12 cellular contexts compared by ENCODE assay signal in genomic region chr12:2804390-2805145, GRCh38. TPM values are rescaled to one million over a fixed set of nuclear protein-coding genes. Genes with fewer than 3 reads are reported as not detected.
DNase-seq lines count a peak whose midpoint lies in the region; ATAC-seq and TF ChIP-seq lines count a peak whose summit lies in the region.
"Had no signal": no experiment of that assay in that cellular context is flagged by ENCODE, and none has a peak within 500 bp of the region (broad histone marks: within the 10 kb centered on the region; RNA-seq: fewer than 3 reads in every experiment).

No MANE protein-coding gene starts in this region.

- H3K27ac Mint-ChIP-seq in dendritic cell treated with granulocyte-macrophage colony-stimulating factor and Interleukin-4, amounts not matched to agents 40 ng/mL and 50 ng/mL, for 4 days, result peak overlapping the region; percentile 20
- peak overlapping the region; percentile 71 for H3K27ac Mint-ChIP-seq in mesothelial cell of epicardium

- H3K4me3 Mint-ChIP-seq in dendritic cell treated with granulocyte-macrophage colony-stimulating factor and Interleukin-4, amounts not matched to agents 40 ng/mL and 50 ng/mL, for 4 days, result no peak overlapping the region
- H3K4me3 Mint-ChIP-seq in mesothelial cell of epicardium, result no peak overlapping the region

- ATAC-seq in HG02610 (IDR thresholded peaks at IDR 0.05; ENCODE audit: unreplicated experiment), result peak; percentile 44
- ATAC-seq in GM19397 (IDR thresholded peaks at IDR 0.05; ENCODE audit: unreplicated experiment), result no peak

- no peaks in the 10 kb centered on the region for H3K9me3 Mint-ChIP-seq in dendritic cell treated with granulocyte-macrophage colony-stimulating factor and Interleukin-4, amounts not matched to agents 40 ng/mL and 50 ng/mL, for 4 days
- no peaks in the 10 kb centered on the region for H3K9me3 Mint-ChIP-seq in mesothelial cell of epicardium

- in situ Hi-C loops in ACHN (cut with HindIII; ENCODE audit: low pct_ligation_motif_present, low pct_unique_long_range_greater_than_20kb, low sequenced_read_pairs), result no loop called here

- no peaks in the 10 kb centered on the region for H3K27me3 Mint-ChIP-seq in dendritic cell treated with granulocyte-macrophage colony-stimulating factor and Interleukin-4, amounts not matched to agents 40 ng/mL and 50 ng/mL, for 4 days
- H3K27me3 Mint-ChIP-seq in mesothelial cell of epicardium (ENCODE audit: low read depth), result no peaks in the 10 kb centered on the region

- peaks cover 79% of the 10 kb centered on the region for H3K36me3 Mint-ChIP-seq in dendritic cell treated with granulocyte-macrophage colony-stimulating factor and Interleukin-4, amounts not matched to agents 40 ng/mL and 50 ng/mL, for 4 days (ENCODE audit: low read depth)
- H3K36me3 Mint-ChIP-seq in mesothelial cell of epicardium, result peaks cover 32% of the 10 kb centered on the region

- DNase-seq in ACHN, result peak; percentile 80
- DNase-seq in mesothelial cell of epicardium (ENCODE audit: low spot score in 2 of 2, unreplicated experiment in 2 of 2), result no peak
- no peak for DNase-seq in HT-29 (ENCODE audit: low spot score)
- DNase-seq in H4 (ENCODE audit: low spot score), result no peak
- no peak for DNase-seq in activated gamma-delta T cell (lab: John Stamatoyannopoulos, UW)
- DNase-seq: activated CD4-positive, alpha-beta T cell treated with anti-CD3 and anti-CD28 coated beads, Interleukin-2, amount 50 U/mL, for 1 hour; GF-D8; HCEC 1CT; NCI-H1105 treated with DMSO at 0.1 percent for 48 hours had no signal

- intact Hi-C loops in dendritic cell treated with granulocyte-macrophage colony-stimulating factor and Interleukin-4, amounts not matched to agents 40 ng/mL and 50 ng/mL, for 4 days (cut with micrococcal nuclease), result no loop called here

- peaks cover 5% of the 10 kb centered on the region for H3K4me1 Mint-ChIP-seq in dendritic cell treated with granulocyte-macrophage colony-stimulating factor and Interleukin-4, amounts not matched to agents 40 ng/mL and 50 ng/mL, for 4 days (ENCODE audit: low read depth)
- H3K4me1 Mint-ChIP-seq in mesothelial cell of epicardium, result peaks cover 11% of the 10 kb centered on the region

- no peak for TF ChIP-seq CTCF in mesothelial cell of epicardium (IDR thresholded peaks at IDR 0.05; ENCODE audit: unreplicated experiment)

RNA-seq across cellular contexts. Expression of gene ITFG2, which starts 7.9 kb away (rescaled TPM):
- total RNA-seq in mesothelial cell of epicardium, result 57.4 to 60.0 TPM (median 59.3 TPM) in 3 replicates
- 32.0 and 39.8 TPM in 2 replicates for total RNA-seq in HT-29 (2014; rRNA removed; shearing (Covaris generic))
- total RNA-seq in H4 (2014; rRNA removed; shearing (Covaris generic)), result 6.8 and 9.5 TPM in 2 replicates

RNA-seq across cellular contexts. Expression of gene FKBP4, which starts 9.8 kb away (rescaled TPM):
- total RNA-seq in mesothelial cell of epicardium, result 84.7 to 98.4 TPM (median 93.3 TPM) in 3 replicates
- total RNA-seq in HT-29 (2014; rRNA removed; shearing (Covaris generic)), result 106 and 115 TPM in 2 replicates
- total RNA-seq in H4 (2014; rRNA removed; shearing (Covaris generic)), result 96.4 and 97.5 TPM in 2 replicates

RNA-seq across cellular contexts. Expression of gene NRIP2, which starts 30.3 kb away (rescaled TPM):
- total RNA-seq in mesothelial cell of epicardium, result 0.14 TPM in 1 of 3 replicates, not detected in the others
- not detected in 2 replicates for total RNA-seq in HT-29 (2014; rRNA removed; shearing (Covaris generic))
- 0.04 TPM in 1 of 2 replicates, not detected in the other for total RNA-seq in H4 (2014; rRNA removed; shearing (Covaris generic))

RNA-seq across cellular contexts. Expression of gene TEX52, which starts 52.3 kb away (rescaled TPM):
- total RNA-seq in mesothelial cell of epicardium, result not detected in 3 replicates
- 0.10 and 0.94 TPM in 2 replicates for total RNA-seq in HT-29 (2014; rRNA removed; shearing (Covaris generic))
- not detected in 2 replicates for total RNA-seq in H4 (2014; rRNA removed; shearing (Covaris generic))
